ENCODE assay signal across 1 cellular context in genomic region chr17:50347087-50347893, GRCh38.
TF ChIP-seq lines count a peak whose summit lies in the region.

No MANE protein-coding gene starts in this region.

TF ChIP-seq in HepG2, 621 proteins besides CTCF, POLR2A, EP300 and RAD21 (continued from another document):
- peak; percentile 66; the same call in 1 of the 2 replicates for TF ChIP-seq ZBTB33 (CRISPR knock-in tag; IDR thresholded peaks at IDR 0.05)
- no peak for TF ChIP-seq PAWR (CRISPR knock-in tag; IDR thresholded peaks at IDR 0.05; ENCODE audit: borderline replicate concordance)
- TF ChIP-seq ZNF331 (CRISPR knock-in tag; IDR thresholded peaks at IDR 0.05): no peak
- no peak for TF ChIP-seq ZFX (CRISPR knock-in tag; IDR thresholded peaks at IDR 0.05; ENCODE audit: low read depth)
- TF ChIP-seq, protein P1, sequence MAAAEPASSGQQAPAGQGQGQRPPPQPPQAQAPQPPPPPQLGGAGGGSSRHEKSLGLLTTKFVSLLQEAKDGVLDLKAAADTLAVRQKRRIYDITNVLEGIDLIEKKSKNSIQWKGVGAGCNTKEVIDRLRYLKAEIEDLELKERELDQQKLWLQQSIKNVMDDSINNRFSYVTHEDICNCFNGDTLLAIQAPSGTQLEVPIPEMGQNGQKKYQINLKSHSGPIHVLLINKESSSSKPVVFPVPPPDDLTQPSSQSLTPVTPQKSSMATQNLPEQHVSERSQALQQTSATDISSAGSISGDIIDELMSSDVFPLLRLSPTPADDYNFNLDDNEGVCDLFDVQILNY (CRISPR knock-in tag; conservative IDR thresholded peaks at IDR 0.05): no peak
- no peak for TF ChIP-seq ZBTB7A (CRISPR knock-in tag; IDR thresholded peaks at IDR 0.05)
- TF ChIP-seq RORA (CRISPR knock-in tag; IDR thresholded peaks at IDR 0.05): no peak
- TF ChIP-seq ZMYM4 (CRISPR knock-in tag; IDR thresholded peaks at IDR 0.05): no peak
- TF ChIP-seq AGO1 (IDR thresholded peaks at IDR 0.05; ENCODE audit: low read depth, low read length, poor library complexity, severe bottlenecking): no peak
- 0 out of 2 replicates have a peak, but pooled peaks have one; percentile 18 for TF ChIP-seq AKAP8 (CRISPR knock-in tag; IDR thresholded peaks at IDR 0.05)
- TF ChIP-seq, protein P2, sequence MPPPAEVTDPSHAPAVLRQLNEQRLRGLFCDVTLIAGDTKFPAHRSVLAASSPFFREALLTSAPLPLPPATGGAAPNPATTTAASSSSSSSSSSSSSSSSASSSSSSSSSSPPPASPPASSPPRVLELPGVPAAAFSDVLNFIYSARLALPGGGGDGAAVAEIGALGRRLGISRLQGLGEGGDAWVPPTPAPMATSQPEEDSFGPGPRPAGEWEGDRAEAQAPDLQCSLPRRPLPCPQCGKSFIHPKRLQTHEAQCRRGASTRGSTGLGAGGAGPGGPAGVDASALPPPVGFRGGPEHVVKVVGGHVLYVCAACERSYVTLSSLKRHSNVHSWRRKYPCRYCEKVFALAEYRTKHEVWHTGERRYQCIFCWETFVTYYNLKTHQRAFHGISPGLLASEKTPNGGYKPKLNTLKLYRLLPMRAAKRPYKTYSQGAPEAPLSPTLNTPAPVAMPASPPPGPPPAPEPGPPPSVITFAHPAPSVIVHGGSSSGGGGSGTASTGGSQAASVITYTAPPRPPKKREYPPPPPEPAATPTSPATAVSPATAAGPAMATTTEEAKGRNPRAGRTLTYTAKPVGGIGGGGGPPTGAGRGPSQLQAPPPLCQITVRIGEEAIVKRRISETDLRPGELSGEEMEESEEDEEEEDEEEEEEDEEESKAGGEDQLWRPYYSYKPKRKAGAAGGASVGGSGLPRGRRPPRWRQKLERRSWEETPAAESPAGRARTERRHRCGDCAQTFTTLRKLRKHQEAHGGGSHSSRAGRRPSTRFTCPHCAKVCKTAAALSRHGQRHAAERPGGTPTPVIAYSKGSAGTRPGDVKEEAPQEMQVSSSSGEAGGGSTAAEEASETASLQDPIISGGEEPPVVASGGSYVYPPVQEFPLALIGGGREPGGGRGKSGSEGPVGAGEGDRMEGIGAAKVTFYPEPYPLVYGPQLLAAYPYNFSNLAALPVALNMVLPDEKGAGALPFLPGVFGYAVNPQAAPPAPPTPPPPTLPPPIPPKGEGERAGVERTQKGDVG (CRISPR knock-in tag; IDR thresholded peaks at IDR 0.05; ENCODE audit: borderline replicate concordance): peak; percentile 15; the same call in 1 of the 2 replicates
- TF ChIP-seq YY1 (IDR thresholded peaks at IDR 0.05; ENCODE audit: insufficient read depth, insufficient replicate concordance, low read depth, low read length): no peak
- no peak for TF ChIP-seq ZNF30 (CRISPR knock-in tag; IDR thresholded peaks at IDR 0.05)
- TF ChIP-seq ZNF24 (IDR thresholded peaks at IDR 0.05): no peak
- no peak for TF ChIP-seq ZNF530 (CRISPR knock-in tag; IDR thresholded peaks at IDR 0.05; ENCODE audit: low read depth)
- TF ChIP-seq NR2C2 (CRISPR knock-in tag; IDR thresholded peaks at IDR 0.05; ENCODE audit: borderline replicate concordance): no peak
- TF ChIP-seq ZNF143 (CRISPR knock-in tag; IDR thresholded peaks at IDR 0.05): no peak
- TF ChIP-seq, protein P3, sequence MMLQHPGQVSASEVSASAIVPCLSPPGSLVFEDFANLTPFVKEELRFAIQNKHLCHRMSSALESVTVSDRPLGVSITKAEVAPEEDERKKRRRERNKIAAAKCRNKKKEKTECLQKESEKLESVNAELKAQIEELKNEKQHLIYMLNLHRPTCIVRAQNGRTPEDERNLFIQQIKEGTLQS (CRISPR knock-in tag; IDR thresholded peaks at IDR 0.05): no peak
- TF ChIP-seq ZNF317 (CRISPR knock-in tag; IDR thresholded peaks at IDR 0.05): no peak
- no peak for TF ChIP-seq NCOA1 (CRISPR knock-in tag; IDR thresholded peaks at IDR 0.05)
- TF ChIP-seq ZNF556 (CRISPR knock-in tag; IDR thresholded peaks at IDR 0.05; ENCODE audit: borderline replicate concordance): no peak
- TF ChIP-seq HDAC2 (CRISPR knock-in tag; IDR thresholded peaks at IDR 0.05): no peak
- TF ChIP-seq DRAP1 (CRISPR knock-in tag; IDR thresholded peaks at IDR 0.05): no peak
- no peak for TF ChIP-seq HNRNPL (IDR thresholded peaks at IDR 0.05; ENCODE audit: low read depth, low read length)
- no peak for TF ChIP-seq TBX3 (IDR thresholded peaks at IDR 0.05; ENCODE audit: borderline replicate concordance)
- TF ChIP-seq HNF4A (CRISPR knock-in tag; IDR thresholded peaks at IDR 0.05): no peak
- peak; percentile 52; the same call in 1 of the 2 replicates for TF ChIP-seq ZBTB38 (CRISPR knock-in tag; IDR thresholded peaks at IDR 0.05)
- TF ChIP-seq NKX3-1 (CRISPR knock-in tag; IDR thresholded peaks at IDR 0.05): no peak
- 0 out of 2 replicates have a peak, but pooled peaks have one; percentile 12 for TF ChIP-seq ZNF224 (CRISPR knock-in tag; IDR thresholded peaks at IDR 0.05)
- TF ChIP-seq ZNF34 (CRISPR knock-in tag; IDR thresholded peaks at IDR 0.05; ENCODE audit: borderline replicate concordance): no peak
- no peak for TF ChIP-seq ZFP36L1 (CRISPR knock-in tag; IDR thresholded peaks at IDR 0.05)
- TF ChIP-seq THAP11 (CRISPR knock-in tag; IDR thresholded peaks at IDR 0.05): no peak
- TF ChIP-seq FOXP4 (CRISPR knock-in tag; IDR thresholded peaks at IDR 0.05): 0 out of 2 replicates have a peak, but pooled peaks have one; percentile 14
- TF ChIP-seq, protein P4, sequence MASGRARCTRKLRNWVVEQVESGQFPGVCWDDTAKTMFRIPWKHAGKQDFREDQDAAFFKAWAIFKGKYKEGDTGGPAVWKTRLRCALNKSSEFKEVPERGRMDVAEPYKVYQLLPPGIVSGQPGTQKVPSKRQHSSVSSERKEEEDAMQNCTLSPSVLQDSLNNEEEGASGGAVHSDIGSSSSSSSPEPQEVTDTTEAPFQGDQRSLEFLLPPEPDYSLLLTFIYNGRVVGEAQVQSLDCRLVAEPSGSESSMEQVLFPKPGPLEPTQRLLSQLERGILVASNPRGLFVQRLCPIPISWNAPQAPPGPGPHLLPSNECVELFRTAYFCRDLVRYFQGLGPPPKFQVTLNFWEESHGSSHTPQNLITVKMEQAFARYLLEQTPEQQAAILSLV (CRISPR knock-in tag; IDR thresholded peaks at IDR 0.05; ENCODE audit: borderline replicate concordance): no peak
- TF ChIP-seq ZNF3 (CRISPR knock-in tag; IDR thresholded peaks at IDR 0.05): no peak
- no peak for TF ChIP-seq ZNF737 (CRISPR knock-in tag; IDR thresholded peaks at IDR 0.05; ENCODE audit: borderline replicate concordance)
- no peak for TF ChIP-seq ELF3 (CRISPR knock-in tag; IDR thresholded peaks at IDR 0.05)
- no peak for TF ChIP-seq SNAI1 (CRISPR knock-in tag; IDR thresholded peaks at IDR 0.05; ENCODE audit: borderline replicate concordance)
- TF ChIP-seq ZNF496 (CRISPR knock-in tag; IDR thresholded peaks at IDR 0.05; ENCODE audit: insufficient replicate concordance): no peak
- peak; percentile 16 for TF ChIP-seq AGO2 (optimal IDR thresholded peaks at IDR 0.05; ENCODE audit: low read depth, low read length)
